Comparison of ENCODE assay signal across 8 cellular contexts in genomic region chr3:97821413-97821809, GRCh38. TPM values are rescaled to one million over a fixed set of nuclear protein-coding genes. Genes with fewer than 3 reads are reported as not detected.
DNase-seq lines count a peak whose midpoint lies in the region; ATAC-seq, FAIRE-seq and TF ChIP-seq lines count a peak whose summit lies in the region.

No MANE protein-coding gene starts in this region.

- no peaks in the 10 kb centered on the region for H3K27me3 ChIP-seq in subcutaneous abdominal adipose tissue (ENCODE audit: control insufficient read depth in 5 of 5, insufficient read depth in 4 of 5, low read length in 5 of 5)

- H3K27me3 Mint-ChIP-seq in effector memory CD8-positive, alpha-beta T cell, result peaks cover 7 to 32% of the 10 kb centered on the region in 2 donors

- H3K9me3 Mint-ChIP-seq in effector memory CD8-positive, alpha-beta T cell, result no peaks in the 10 kb centered on the region

- peaks cover 6% of the 10 kb centered on the region for H3K36me3 Mint-ChIP-seq in effector memory CD8-positive, alpha-beta T cell (ENCODE audit: insufficient read depth)

- H3K9me3 ChIP-seq in mucosa of descending colon, result no peaks in the 10 kb centered on the region
- no peaks in the 10 kb centered on the region for H3K9me3 ChIP-seq in subcutaneous abdominal adipose tissue (ENCODE audit: control insufficient read depth in 5 of 5, low read length in 5 of 5)

- DNase-seq in Daoy (ENCODE audit: low read depth), result peak; percentile 52
- DNase-seq in HTR-8/SVneo (ENCODE audit: insufficient read length, low spot score), result peak; percentile 13
- peak; percentile 14 for DNase-seq in activated CD4-positive, alpha-beta T cell treated with anti-CD3 and anti-CD28 coated beads for 1 hour
- DNase-seq in effector memory CD8-positive, alpha-beta T cell, result no peak
- DNase-seq in mucosa of descending colon, result peak; percentile 51 to 68 (median 65)
- DNase-seq in AG08395 (ENCODE audit: low spot score), result no peak

- TF ChIP-seq CTCF in mucosa of descending colon (IDR thresholded peaks at IDR 0.05), result no peak

- no peak for FAIRE-seq in HTR-8/SVneo (lab: Jason Lieb, UNC)

- H3K4me1 ChIP-seq in mucosa of descending colon (ENCODE audit: low read depth) (peaks cover 5% of the 10 kb centered on the region), subcutaneous abdominal adipose tissue (ENCODE audit: control insufficient read depth in 5 of 5, insufficient read depth in 5 of 5, low read length in 5 of 5) (peaks cover 0 to 38% (median 35%) of the 10 kb centered on the region in 5 donors)

- ATAC-seq in GM21526 (IDR thresholded peaks at IDR 0.05; ENCODE audit: low FRiP score, unreplicated experiment) (peak; percentile 56), mucosa of descending colon (peak; percentile 27)
- ATAC-seq in effector memory CD8-positive, alpha-beta T cell (replicated peaks), result peak; percentile 53

- peak overlapping the region; percentile 85 for H3K27ac ChIP-seq in subcutaneous abdominal adipose tissue (ENCODE audit: low read depth, low read length)

- peak overlapping the region; percentile 90 to 94 for H3K4me3 Mint-ChIP-seq in effector memory CD8-positive, alpha-beta T cell

- H3K4me3 ChIP-seq in mucosa of descending colon (peak overlapping the region; percentile 63), subcutaneous abdominal adipose tissue (ENCODE audit: low read depth in 1 of 5, low read length in 5 of 5) (peak overlapping the region; percentile 85 to 99 (median 92))

- H3K27ac Mint-ChIP-seq in effector memory CD8-positive, alpha-beta T cell, result peak overlapping the region; percentile 68 to 81

- H3K36me3 ChIP-seq in mucosa of descending colon (ENCODE audit: low read depth), result no peaks in the 10 kb centered on the region
- no peaks in the 10 kb centered on the region for H3K36me3 ChIP-seq in subcutaneous abdominal adipose tissue (ENCODE audit: control insufficient read depth in 5 of 5, insufficient read depth in 5 of 5, low read length in 5 of 5)

- intact Hi-C loops in mucosa of descending colon (cut with DNase I, micrococcal nuclease), result no loop called here

- H3K4me1 Mint-ChIP-seq in effector memory CD8-positive, alpha-beta T cell (ENCODE audit: low read depth in 2 of 2), result peaks cover 22 to 23% of the 10 kb centered on the region in 2 donors

- peak overlapping the region; percentile 73 to 95 (median 88) for H3K9ac ChIP-seq in subcutaneous abdominal adipose tissue (ENCODE audit: low read length in 5 of 5)

RNA-seq across cellular contexts. Expression of gene CRYBG3, which starts 0.4 kb away (rescaled TPM):
- 10.8 and 18.0 TPM in 2 replicates for total RNA-seq in Daoy (2014; rRNA removed; shearing (Covaris generic))
- total RNA-seq in mucosa of descending colon, result 10 to 100 TPM; 13.6 to 71.6 (median 14.5) TPM

RNA-seq across cellular contexts. Expression of gene ARL6, which starts 56.9 kb away (rescaled TPM):
- total RNA-seq in Daoy (2014; rRNA removed; shearing (Covaris generic)), result 17.4 and 17.8 TPM in 2 replicates
- 1 to 10 TPM; 2.2 to 6.5 (median 3.7) TPM for total RNA-seq in mucosa of descending colon

Comparison
In these comparisons a context has a peak if more than half of its experiments do, and no peak if none do; other contexts are left out.
1. DNase-seq: peak in Daoy (single experiment), HTR-8/SVneo (single experiment), activated CD4-positive, alpha-beta T cell treated with anti-CD3 and anti-CD28 coated beads for 1 hour (single experiment) and mucosa of descending colon (3 of 3); none in effector memory CD8-positive, alpha-beta T cell (0 of 3) and AG08395 (single experiment).
2. Peak in every context shown above with its lines, with median percentiles within 50 percentile points of each other: ATAC-seq.